29 cellular contexts compared by ENCODE assay signal in genomic region chr12:39839072-39839471, GRCh38.
"Had no signal": no experiment of that assay in that cellular context is flagged by ENCODE, and none has a peak within 500 bp of the region (broad histone marks: within the 10 kb centered on the region; RNA-seq: fewer than 3 reads in every experiment).

No MANE protein-coding gene starts in this region.

- H3K36me3 ChIP-seq: colonic mucosa, esophagus muscularis mucosa, esophagus squamous epithelium, gastrocnemius medialis, gastroesophageal sphincter, heart left ventricle had no signal

- H3K9me3 ChIP-seq: colonic mucosa, esophagus muscularis mucosa, esophagus squamous epithelium, gastrocnemius medialis, gastroesophageal sphincter, heart left ventricle had no signal

- H3K4me1 Mint-ChIP-seq: endodermal cell had no signal

- H3K27me3 Mint-ChIP-seq: dendritic cell treated with granulocyte-macrophage colony-stimulating factor and Interleukin-4, amounts not matched to agents 40 ng/mL and 50 ng/mL, for 4 days; effector memory CD8-positive, alpha-beta T cell had no signal

- DNase-seq: colonic mucosa; cortex of kidney; dermis blood vessel endothelial cell; dorsolateral prefrontal cortex; effector CD4-positive, alpha-beta T cell; effector CD8-positive, alpha-beta T cell; effector memory CD4-positive, alpha-beta T cell; effector memory CD8-positive, alpha-beta T cell; endodermal cell; erythroblast; esophagus squamous epithelium; foreskin fibroblast; foreskin keratinocyte; foreskin melanocyte; gastrocnemius medialis; glutamatergic neuron; head of caudate nucleus; heart left ventricle; heart right ventricle had no signal

- H3K27ac Mint-ChIP-seq: dendritic cell treated with granulocyte-macrophage colony-stimulating factor and Interleukin-4, amounts not matched to agents 40 ng/mL and 50 ng/mL, for 4 days; effector memory CD8-positive, alpha-beta T cell; endodermal cell had no signal

- H3K4me3 ChIP-seq: colonic mucosa, coronary artery, dorsolateral prefrontal cortex, esophagus muscularis mucosa, esophagus squamous epithelium, gastrocnemius medialis, gastroesophageal sphincter, heart left ventricle, heart right ventricle had no signal

- H3K4me1 ChIP-seq: colonic mucosa, esophagus muscularis mucosa, esophagus squamous epithelium, foreskin keratinocyte, gastrocnemius medialis, gastroesophageal sphincter, heart left ventricle, heart right ventricle had no signal

- H3K27me3 ChIP-seq: colonic mucosa, dorsolateral prefrontal cortex, esophagus muscularis mucosa, esophagus squamous epithelium, foreskin keratinocyte, gastrocnemius medialis, gastroesophageal sphincter, heart left ventricle, heart right ventricle had no signal

- ATAC-seq: effector memory CD8-positive, alpha-beta T cell; esophagus mucosa; foreskin keratinocyte; gastrocnemius medialis; gastroesophageal sphincter; heart left ventricle; heart right ventricle had no signal

- FAIRE-seq: colon, endometrium, endothelial cell of umbilical vein, frontal cortex had no signal

- H3K27ac ChIP-seq: colonic mucosa, coronary artery, dorsolateral prefrontal cortex, epithelial cell of prostate, esophagus muscularis mucosa, esophagus squamous epithelium, foreskin keratinocyte, gastrocnemius medialis, gastroesophageal sphincter, heart left ventricle, heart right ventricle had no signal

- H3K9me3 Mint-ChIP-seq: dendritic cell treated with granulocyte-macrophage colony-stimulating factor and Interleukin-4, amounts not matched to agents 40 ng/mL and 50 ng/mL, for 4 days; effector memory CD8-positive, alpha-beta T cell had no signal

- H3K4me3 Mint-ChIP-seq: dendritic cell treated with granulocyte-macrophage colony-stimulating factor and Interleukin-4, amounts not matched to agents 40 ng/mL and 50 ng/mL, for 4 days; effector memory CD8-positive, alpha-beta T cell; endodermal cell had no signal
